In the genomic region with DNA sequence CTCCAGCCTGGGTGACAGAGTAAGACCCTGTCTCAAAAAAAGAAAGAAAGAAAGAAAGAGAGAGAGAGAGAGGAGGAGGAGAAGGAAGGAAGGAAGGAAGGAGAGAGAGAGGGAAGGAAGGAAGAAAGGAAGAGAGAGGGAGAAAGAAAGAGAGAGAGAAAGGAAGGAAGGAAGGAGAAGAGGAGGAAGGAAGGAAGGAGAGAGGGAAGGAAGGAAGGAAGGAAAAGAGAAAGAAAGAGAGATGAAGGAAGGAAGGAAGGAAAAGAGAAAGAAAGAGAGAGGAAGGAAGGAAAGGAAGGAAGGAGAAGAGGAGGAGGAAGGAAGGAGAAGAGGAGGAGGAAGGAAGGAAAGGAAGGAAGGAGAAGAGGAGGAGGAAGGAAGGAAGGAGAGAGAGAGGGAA, we compare ENCODE assay signal across 32 cellular contexts.
"Had no signal": no experiment of that assay in that cellular context is flagged by ENCODE, and none has a peak within 500 bp of the region (broad histone marks: within the 10 kb centered on the region; RNA-seq: fewer than 3 reads in every experiment).

No MANE protein-coding gene starts in this region.

- H3K27ac ChIP-seq: adrenal gland, body of pancreas, esophagus muscularis mucosa, foreskin keratinocyte, gastrocnemius medialis, heart left ventricle had no signal

- H3K9me3 Mint-ChIP-seq: activated CD4-positive, alpha-beta memory T cell treated with anti-CD3 and anti-CD28 coated beads for 36 hours; activated naive CD8-positive, alpha-beta T cell treated with anti-CD3 and anti-CD28 coated beads for 36 hours; activated naive CD8-positive, alpha-beta T cell treated with anti-CD3 and anti-CD28 coated beads, Interleukin-2, amount 50 U/mL, for 24 hours; effector memory CD8-positive, alpha-beta T cell had no signal

- H3K9me3 ChIP-seq: adrenal gland, body of pancreas, esophagus muscularis mucosa, gastrocnemius medialis, heart left ventricle had no signal

- H3K4me3 ChIP-seq: adrenal gland, body of pancreas, esophagus muscularis mucosa, gastrocnemius medialis, heart left ventricle had no signal

- H3K4me1 ChIP-seq: body of pancreas, esophagus muscularis mucosa, foreskin keratinocyte had no signal

- ATAC-seq: activated CD4-positive, alpha-beta T cell treated with anti-CD3 and anti-CD28 coated beads for 36 hours; activated CD8-positive, alpha-beta memory T cell treated with anti-CD3 and anti-CD28 coated beads, Interleukin-2, amount 10 ng/mL, durations not matched to agents 7 days and 5 days; activated CD8-positive, alpha-beta T cell treated with anti-CD3 and anti-CD28 coated beads, Interleukin-2, amount 10 ng/mL, durations not matched to agents 7 days and 5 days; activated naive CD8-positive, alpha-beta T cell treated with anti-CD3 and anti-CD28 coated beads, Interleukin-2, amount 50 U/mL, for 24 hours; body of pancreas; effector memory CD8-positive, alpha-beta T cell; foreskin keratinocyte; gastrocnemius medialis; heart left ventricle had no signal

- FAIRE-seq: colon had no signal

- H3K27ac Mint-ChIP-seq: activated CD4-positive, alpha-beta memory T cell treated with anti-CD3 and anti-CD28 coated beads for 36 hours; activated CD4-positive, alpha-beta T cell treated with anti-CD3 and anti-CD28 coated beads for 36 hours; activated CD4-positive, alpha-beta T cell treated with anti-CD3 and anti-CD28 coated beads, Interleukin-2, amount 10 ng/mL, durations not matched to agents 24 days and 14 days; activated CD8-positive, alpha-beta memory T cell treated with anti-CD3 and anti-CD28 coated beads, Interleukin-2, amount 10 ng/mL, durations not matched to agents 7 days and 5 days; activated CD8-positive, alpha-beta T cell treated with anti-CD3 and anti-CD28 coated beads, Interleukin-2, amount 10 ng/mL, durations not matched to agents 7 days and 5 days; activated naive CD8-positive, alpha-beta T cell treated with anti-CD3 and anti-CD28 coated beads for 36 hours; activated naive CD8-positive, alpha-beta T cell treated with anti-CD3 and anti-CD28 coated beads, Interleukin-2, amount 50 U/mL, for 24 hours; activated T-helper 1 cell treated with anti-CD3 and anti-CD28 coated beads, Interleukin-12 subunit alpha, Interleukin-12 subunit beta, Interleukin-2, Interleukin-4 antibody, amounts not matched to agents 30 ng/mL and 10 ng/mL and 1 ng/mL, durations not matched to agents 14 hours and 24 hours and 36 hours had no signal

- H3K4me3 Mint-ChIP-seq: activated CD4-positive, alpha-beta memory T cell treated with anti-CD3 and anti-CD28 coated beads for 36 hours; activated CD4-positive, alpha-beta T cell treated with anti-CD3 and anti-CD28 coated beads for 36 hours; activated CD4-positive, alpha-beta T cell treated with anti-CD3 and anti-CD28 coated beads, Interleukin-2, amount 10 ng/mL, durations not matched to agents 24 days and 14 days; activated CD8-positive, alpha-beta memory T cell treated with anti-CD3 and anti-CD28 coated beads, Interleukin-2, amount 10 ng/mL, durations not matched to agents 7 days and 5 days; activated CD8-positive, alpha-beta T cell treated with anti-CD3 and anti-CD28 coated beads, Interleukin-2, amount 10 ng/mL, durations not matched to agents 7 days and 5 days; activated naive CD8-positive, alpha-beta T cell treated with anti-CD3 and anti-CD28 coated beads for 36 hours; activated naive CD8-positive, alpha-beta T cell treated with anti-CD3 and anti-CD28 coated beads, Interleukin-2, amount 50 U/mL, for 24 hours; activated T-helper 1 cell treated with anti-CD3 and anti-CD28 coated beads, Interleukin-12 subunit alpha, Interleukin-12 subunit beta, Interleukin-2, Interleukin-4 antibody, amounts not matched to agents 30 ng/mL and 10 ng/mL and 1 ng/mL, durations not matched to agents 14 hours and 24 hours and 36 hours; effector memory CD8-positive, alpha-beta T cell had no signal

- H3K36me3 Mint-ChIP-seq: activated CD4-positive, alpha-beta memory T cell treated with anti-CD3 and anti-CD28 coated beads for 36 hours; activated naive CD8-positive, alpha-beta T cell treated with anti-CD3 and anti-CD28 coated beads for 36 hours had no signal

- H3K4me1 Mint-ChIP-seq: activated CD4-positive, alpha-beta T cell treated with anti-CD3 and anti-CD28 coated beads for 36 hours; activated CD4-positive, alpha-beta T cell treated with anti-CD3 and anti-CD28 coated beads, Interleukin-2, amount 10 ng/mL, durations not matched to agents 24 days and 14 days; activated CD8-positive, alpha-beta memory T cell treated with anti-CD3 and anti-CD28 coated beads, Interleukin-2, amount 10 ng/mL, durations not matched to agents 7 days and 5 days; activated naive CD8-positive, alpha-beta T cell treated with anti-CD3 and anti-CD28 coated beads for 36 hours; activated naive CD8-positive, alpha-beta T cell treated with anti-CD3 and anti-CD28 coated beads, Interleukin-2, amount 50 U/mL, for 24 hours had no signal

- DNase-seq: activated CD4-positive, alpha-beta memory T cell treated with anti-CD3 and anti-CD28 coated beads for 36 hours; activated CD4-positive, alpha-beta T cell treated with anti-CD3 and anti-CD28 coated beads for 36 hours; activated CD4-positive, CD25-positive, alpha-beta regulatory T cell; activated CD4-positive, CD25-positive, alpha-beta regulatory T cell treated with anti-CD3 and anti-CD28 coated beads, Interleukin-2, amount 50 U/mL, for 72 hours; activated CD8-positive, alpha-beta memory T cell treated with anti-CD3 and anti-CD28 coated beads, Interleukin-2, amount 10 ng/mL, durations not matched to agents 7 days and 5 days; activated CD8-positive, alpha-beta memory T cell treated with anti-CD3 and anti-CD28 coated beads, Interleukin-2, amount 50 U/mL, for 4 hours; activated CD8-positive, alpha-beta T cell treated with anti-CD3 and anti-CD28 coated beads, Interleukin-2, amount 10 ng/mL, durations not matched to agents 7 days and 5 days; activated gamma-delta T cell; activated naive CD4-positive, alpha-beta T cell; activated naive CD4-positive, alpha-beta T cell treated with anti-CD3 and anti-CD28 coated beads, Interleukin-2, amount 50 U/mL, for 16 hours; activated naive CD8-positive, alpha-beta T cell treated with anti-CD3 and anti-CD28 coated beads for 36 hours; activated naive CD8-positive, alpha-beta T cell treated with anti-CD3 and anti-CD28 coated beads, Interleukin-2, amount 50 U/mL, for 24 hours; activated T-cell treated with anti-CD3 and anti-CD28 coated beads, Interleukin-2, amount 50 U/mL, for 1 hour; activated T-cell treated with anti-CD3 and anti-CD28 coated beads, Interleukin-2, amount 50 U/mL, for 48 hours; adrenal gland; amygdala; aorta; body of pancreas; caudate nucleus; cortex of kidney; dermis blood vessel endothelial cell; effector CD4-positive, alpha-beta T cell; effector memory CD8-positive, alpha-beta T cell; foreskin keratinocyte; gastrocnemius medialis; glutamatergic neuron; heart left ventricle; T-helper 2 cell had no signal

- H3K36me3 ChIP-seq: adrenal gland, esophagus muscularis mucosa, gastrocnemius medialis, heart left ventricle had no signal

- H3K27me3 ChIP-seq: adrenal gland, body of pancreas, esophagus muscularis mucosa, gastrocnemius medialis, heart left ventricle had no signal
